ENCODE assay signal across 35 cellular contexts in the genomic region with DNA sequence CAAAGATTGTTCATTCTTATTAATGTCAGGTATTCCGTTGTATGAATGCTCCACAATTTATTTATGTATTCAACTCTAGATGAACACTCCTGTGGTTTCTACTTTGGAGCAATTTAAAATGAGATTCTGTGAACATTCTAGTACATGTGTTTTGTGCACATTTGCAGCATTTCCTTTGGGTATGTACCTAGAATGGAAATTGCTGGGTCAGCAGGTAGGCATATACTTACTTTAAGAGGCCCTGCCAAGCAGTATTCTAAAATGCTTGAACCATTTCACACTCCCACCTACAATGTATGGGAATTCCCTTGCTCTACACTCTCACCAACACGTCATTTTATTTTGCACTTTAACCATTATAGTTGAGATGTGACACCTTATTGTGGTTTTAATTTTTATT. TPM values are rescaled to one million over a fixed set of nuclear protein-coding genes. Genes with fewer than 3 reads are reported as not detected.
"Had no signal": no experiment of that assay in that cellular context is flagged by ENCODE, and none has a peak within 500 bp of the region (broad histone marks: within the 10 kb centered on the region; RNA-seq: fewer than 3 reads in every experiment).

No MANE protein-coding gene starts in this region.

- H3K79me2 ChIP-seq: parathyroid adenoma had no signal

- H3K9me3 Mint-ChIP-seq: nephron; stimulated activated memory B cell treated with anti-CD40 and anti-IgM and Interleukin-4, amounts not matched to agents 10 μg/mL and 1 μg/mL and 100 μg/mL, for 72 hours; stimulated activated naive CD8-positive, alpha-beta T cell treated with anti-CD3 and anti-CD28 coated beads, Interleukin-15, amount 100 ng/mL, for 72 hours; type B pancreatic cell had no signal

- H3K27ac ChIP-seq: neural progenitor cell, ovary, parathyroid adenoma, psoas muscle, skin epidermis, spleen, suprapubic skin, testis, tibial artery, transverse colon, upper lobe of right lung, uterus had no signal

- H3K27ac Mint-ChIP-seq: natural killer cell; nephron; neural progenitor cell; progenitor cell of endocrine pancreas; stimulated activated memory B cell treated with anti-CD40 and anti-IgM and Interleukin-4, amounts not matched to agents 10 μg/mL and 1 μg/mL and 100 μg/mL, for 72 hours; stimulated activated naive CD8-positive, alpha-beta T cell treated with anti-CD3 and anti-CD28 coated beads, Interleukin-15, amount 100 ng/mL, for 72 hours; type B pancreatic cell had no signal

- DNase-seq: natural killer cell; occipital lobe; ovary; posterior cingulate gyrus; psoas muscle; right cardiac atrium; spleen; stimulated activated CD4-positive, alpha-beta T cell treated with anti-CD3 and anti-CD28 coated beads, Interleukin-12 subunit alpha, Interleukin-12 subunit beta, amount 100 ng/mL, for 4 hours; stimulated activated CD4-positive, alpha-beta T cell treated with anti-CD3 and anti-CD28 coated beads, Interleukin-1b, Interleukin-23, amount 100 ng/mL, for 48 hours; stimulated activated CD4-positive, alpha-beta T cell treated with anti-CD3 and anti-CD28 coated beads, Interleukin-4, amount 100 ng/mL, for 1 hour; stimulated activated CD4-positive, alpha-beta T cell treated with anti-CD3 and anti-CD28 coated beads, Interleukin-4, amount 100 ng/mL, for 4 hours; stimulated activated CD8-positive, alpha-beta memory T cell treated with anti-CD3 and anti-CD28 coated beads, Interleukin-4, amount 100 ng/mL, for 48 hours; stimulated activated naive CD4-positive, alpha-beta T cell; stimulated activated naive CD8-positive, alpha-beta T cell treated with anti-CD3 and anti-CD28 coated beads, Interleukin-15, amount 100 ng/mL, for 72 hours; stimulated activated naive CD8-positive, alpha-beta T cell treated with anti-CD3 and anti-CD28 coated beads, Interleukin-15, Interleukin-2, amounts not matched to agents 100 U/mL and 50 U/mL, for 24 hours; substantia nigra; testis; tibial artery; transverse colon; upper lobe of right lung; uterus had no signal

- ATAC-seq: natural killer cell; psoas muscle; right cardiac atrium; sciatic nerve; stimulated activated memory B cell treated with anti-CD40 and anti-IgM and Interleukin-4, amounts not matched to agents 10 μg/mL and 1 μg/mL and 100 μg/mL, for 72 hours; stimulated activated naive CD8-positive, alpha-beta T cell treated with anti-CD3 and anti-CD28 coated beads, Interleukin-15, amount 100 ng/mL, for 72 hours; stimulated activated naive CD8-positive, alpha-beta T cell treated with anti-CD3 and anti-CD28 coated beads, Interleukin-15, Interleukin-2, amounts not matched to agents 100 U/mL and 50 U/mL, for 24 hours; upper lobe of right lung had no signal

- H2AFZ ChIP-seq: neural progenitor cell, parathyroid adenoma had no signal

- H3K27me3 ChIP-seq: neural progenitor cell, spleen, suprapubic skin, testis, tibial artery, transverse colon, upper lobe of right lung, uterus had no signal

- H3K4me3 ChIP-seq: neural progenitor cell, ovary, psoas muscle, skin epidermis, smooth muscle cell, spleen, suprapubic skin, testis, tibial artery, transverse colon, upper lobe of right lung, uterus had no signal

- H3K4me3 Mint-ChIP-seq: natural killer cell; nephron; neural progenitor cell; stimulated activated memory B cell treated with anti-CD40 and anti-IgM and Interleukin-4, amounts not matched to agents 10 μg/mL and 1 μg/mL and 100 μg/mL, for 72 hours; stimulated activated naive CD8-positive, alpha-beta T cell treated with anti-CD3 and anti-CD28 coated beads, Interleukin-15, amount 100 ng/mL, for 72 hours; type B pancreatic cell had no signal

- H3K4me1 ChIP-seq: parathyroid adenoma, psoas muscle, spleen, suprapubic skin, testis, tibial artery, transverse colon, upper lobe of right lung, uterus had no signal

- H3K9me3 ChIP-seq: ovary, psoas muscle, spleen, suprapubic skin, testis, tibial artery, transverse colon, upper lobe of right lung, uterus had no signal

- H3K4me2 ChIP-seq: neural progenitor cell, smooth muscle cell had no signal

- H3K4me1 Mint-ChIP-seq: natural killer cell; stimulated activated memory B cell treated with anti-CD40 and anti-IgM and Interleukin-4, amounts not matched to agents 10 μg/mL and 1 μg/mL and 100 μg/mL, for 72 hours; stimulated activated naive CD8-positive, alpha-beta T cell treated with anti-CD3 and anti-CD28 coated beads, Interleukin-15, amount 100 ng/mL, for 72 hours had no signal

- H3K27me3 Mint-ChIP-seq: progenitor cell of endocrine pancreas; stimulated activated memory B cell treated with anti-CD40 and anti-IgM and Interleukin-4, amounts not matched to agents 10 μg/mL and 1 μg/mL and 100 μg/mL, for 72 hours; stimulated activated naive CD8-positive, alpha-beta T cell treated with anti-CD3 and anti-CD28 coated beads, Interleukin-15, amount 100 ng/mL, for 72 hours; type B pancreatic cell had no signal

- H3K36me3 ChIP-seq: neural progenitor cell, ovary, spleen, suprapubic skin, tibial artery, transverse colon, upper lobe of right lung, uterus had no signal

- H3K36me3 Mint-ChIP-seq: natural killer cell; neural progenitor cell; stimulated activated memory B cell treated with anti-CD40 and anti-IgM and Interleukin-4, amounts not matched to agents 10 μg/mL and 1 μg/mL and 100 μg/mL, for 72 hours; type B pancreatic cell had no signal

- H3K9ac ChIP-seq: neural progenitor cell, parathyroid adenoma had no signal

RNA-seq across cellular contexts. Expression of gene MAGEB2, which starts 59.4 kb away (rescaled TPM):
- total RNA-seq: natural killer cell, occipital lobe, osteoblast, progenitor cell of endocrine pancreas, psoas muscle, renal cortical epithelial cell, right cardiac atrium, sciatic nerve, smooth muscle cell, spleen, suprapubic skin, transverse colon, upper lobe of right lung, urinary bladder, uterus had no signal
- polyA plus RNA-seq: neural cell, psoas muscle, right cardiac atrium, smooth muscle cell, spleen, urinary bladder had no signal
